ENCODE assay signal across 16 cellular contexts in the genomic region with DNA sequence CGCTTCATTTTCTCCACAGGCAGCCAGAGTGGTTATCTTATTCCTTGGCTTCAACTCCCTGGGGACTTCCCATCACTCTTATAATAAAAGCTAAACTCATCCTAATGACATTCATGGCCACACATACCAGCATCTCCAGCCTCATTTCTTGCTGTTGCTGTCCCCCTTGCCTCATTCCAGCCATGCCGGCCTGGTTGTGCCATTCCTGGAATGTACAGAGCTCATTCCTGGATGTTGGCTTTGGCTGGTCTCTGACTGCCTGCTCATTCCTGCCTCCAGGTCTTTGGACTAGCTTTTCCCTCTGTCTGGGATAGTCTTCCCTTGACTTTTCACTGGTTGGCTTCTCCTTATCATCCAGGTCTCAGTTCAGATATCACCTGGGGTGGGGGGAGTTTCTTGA. TPM values are rescaled to one million over a fixed set of nuclear protein-coding genes. Genes with fewer than 3 reads are reported as not detected.
DNase-seq lines count a peak whose midpoint lies in the region; ATAC-seq, FAIRE-seq and TF ChIP-seq lines count a peak whose summit lies in the region.
"Had no signal": no experiment of that assay in that cellular context is flagged by ENCODE, and none has a peak within 500 bp of the region (broad histone marks: within the 10 kb centered on the region; RNA-seq: fewer than 3 reads in every experiment).

No MANE protein-coding gene starts in this region.

- H3K9me3 ChIP-seq in T-helper 17 cell (ENCODE audit: control insufficient read depth, low read length, poor library complexity, severe bottlenecking), result no peaks in the 10 kb centered on the region

- no peak for DNase-seq in activated naive CD4-positive, alpha-beta T cell treated with anti-CD3 and anti-CD28 coated beads, Interleukin-2, amount 10 ng/mL, durations not matched to agents 7 days and 5 days
- DNase-seq in T-helper 17 cell (no peak), immature natural killer cell (no peak), HUDEP-2 (lab: John Stamatoyannopoulos, UW; ENCODE audit: unreplicated experiment in 76 of 76) (no peak), GDM1 (lab: John Stamatoyannopoulos, UW) (no peak), H54 (ENCODE audit: insufficient read length, low spot score) (no peak)
- DNase-seq: amygdala, DMS79 treated with DMSO at 0.1 percent for 48 hours, Karpas-422, NCI-H1694 treated with DMSO at 0.1 percent for 48 hours, NCI-H69, SHP77 had no signal

- no peak overlapping the region for H3K27ac Mint-ChIP-seq in activated naive CD4-positive, alpha-beta T cell treated with anti-CD3 and anti-CD28 coated beads, Interleukin-2, amount 50 U/mL, for 24 hours
- H3K27ac Mint-ChIP-seq in activated naive CD4-positive, alpha-beta T cell treated with anti-CD3 and anti-CD28 coated beads, Interleukin-2, amount 10 ng/mL, durations not matched to agents 7 days and 5 days, result no peak overlapping the region
- H3K27ac Mint-ChIP-seq in T-helper 17 cell (no peak overlapping the region), immature natural killer cell (peak overlapping the region in 5 of 6 donors; percentile 78 to 100 (median 100))
- H3K27ac Mint-ChIP-seq in stimulated activated memory B cell treated with anti-CD40 and anti-IgM and Interleukin-4, amounts not matched to agents 10 μg/mL and 1 μg/mL and 100 μg/mL, for 72 hours, result no peak overlapping the region

- peak overlapping the region; percentile 100 for H3K4me3 Mint-ChIP-seq in activated naive CD4-positive, alpha-beta T cell treated with anti-CD3 and anti-CD28 coated beads, Interleukin-2, amount 50 U/mL, for 24 hours
- H3K4me3 Mint-ChIP-seq in activated naive CD4-positive, alpha-beta T cell treated with anti-CD3 and anti-CD28 coated beads, Interleukin-2, amount 10 ng/mL, durations not matched to agents 7 days and 5 days, result no peak overlapping the region
- H3K4me3 Mint-ChIP-seq in T-helper 17 cell (peak overlapping the region; percentile 25), immature natural killer cell (peak overlapping the region; percentile 48 to 100 (median 99))
- peak overlapping the region; percentile 0 for H3K4me3 Mint-ChIP-seq in stimulated activated memory B cell treated with anti-CD40 and anti-IgM and Interleukin-4, amounts not matched to agents 10 μg/mL and 1 μg/mL and 100 μg/mL, for 72 hours

- H3K36me3 Mint-ChIP-seq in activated naive CD4-positive, alpha-beta T cell treated with anti-CD3 and anti-CD28 coated beads, Interleukin-2, amount 50 U/mL, for 24 hours, result peaks cover 3% of the 10 kb centered on the region
- H3K36me3 Mint-ChIP-seq in activated naive CD4-positive, alpha-beta T cell treated with anti-CD3 and anti-CD28 coated beads, Interleukin-2, amount 10 ng/mL, durations not matched to agents 7 days and 5 days, result no peaks in the 10 kb centered on the region
- H3K36me3 Mint-ChIP-seq in T-helper 17 cell (ENCODE audit: low read depth) (peaks cover 8% of the 10 kb centered on the region), immature natural killer cell (peaks cover 0 to 4% (median 0%) of the 10 kb centered on the region in 3 donors)
- peaks cover 6% of the 10 kb centered on the region for H3K36me3 Mint-ChIP-seq in stimulated activated memory B cell treated with anti-CD40 and anti-IgM and Interleukin-4, amounts not matched to agents 10 μg/mL and 1 μg/mL and 100 μg/mL, for 72 hours

- no peak for ATAC-seq in T-helper 17 cell
- ATAC-seq in stimulated activated memory B cell treated with anti-CD40 and anti-IgM and Interleukin-4, amounts not matched to agents 10 μg/mL and 1 μg/mL and 100 μg/mL, for 72 hours, result no peak

- peaks cover 39% of the 10 kb centered on the region for H3K4me1 Mint-ChIP-seq in activated naive CD4-positive, alpha-beta T cell treated with anti-CD3 and anti-CD28 coated beads, Interleukin-2, amount 50 U/mL, for 24 hours
- peaks cover 39% of the 10 kb centered on the region for H3K4me1 Mint-ChIP-seq in activated naive CD4-positive, alpha-beta T cell treated with anti-CD3 and anti-CD28 coated beads, Interleukin-2, amount 10 ng/mL, durations not matched to agents 7 days and 5 days
- H3K4me1 Mint-ChIP-seq in T-helper 17 cell (peaks cover 24% of the 10 kb centered on the region), immature natural killer cell (peaks cover 41% of the 10 kb centered on the region in 2 donors)
- H3K4me1 Mint-ChIP-seq in stimulated activated memory B cell treated with anti-CD40 and anti-IgM and Interleukin-4, amounts not matched to agents 10 μg/mL and 1 μg/mL and 100 μg/mL, for 72 hours, result peaks cover 15% of the 10 kb centered on the region

- TF ChIP-seq POLR2A in H54 (IDR thresholded peaks at IDR 0.05; ENCODE audit: low read depth, low read length), result no peak

- no peaks in the 10 kb centered on the region for H3K9me3 Mint-ChIP-seq in activated naive CD4-positive, alpha-beta T cell treated with anti-CD3 and anti-CD28 coated beads, Interleukin-2, amount 50 U/mL, for 24 hours
- H3K9me3 Mint-ChIP-seq in activated naive CD4-positive, alpha-beta T cell treated with anti-CD3 and anti-CD28 coated beads, Interleukin-2, amount 10 ng/mL, durations not matched to agents 7 days and 5 days, result peaks cover 3% of the 10 kb centered on the region
- H3K9me3 Mint-ChIP-seq in immature natural killer cell, result no peaks in the 10 kb centered on the region
- no peaks in the 10 kb centered on the region for H3K9me3 Mint-ChIP-seq in stimulated activated memory B cell treated with anti-CD40 and anti-IgM and Interleukin-4, amounts not matched to agents 10 μg/mL and 1 μg/mL and 100 μg/mL, for 72 hours

- no peaks in the 10 kb centered on the region for H3K27me3 Mint-ChIP-seq in activated naive CD4-positive, alpha-beta T cell treated with anti-CD3 and anti-CD28 coated beads, Interleukin-2, amount 50 U/mL, for 24 hours
- H3K27me3 Mint-ChIP-seq in activated naive CD4-positive, alpha-beta T cell treated with anti-CD3 and anti-CD28 coated beads, Interleukin-2, amount 10 ng/mL, durations not matched to agents 7 days and 5 days, result peaks cover 30% of the 10 kb centered on the region
- H3K27me3 Mint-ChIP-seq in T-helper 17 cell (no peaks in the 10 kb centered on the region), immature natural killer cell (ENCODE audit: low read depth in 3 of 3) (peaks cover 7 to 15% (median 12%) of the 10 kb centered on the region in 3 donors)
- no peaks in the 10 kb centered on the region for H3K27me3 Mint-ChIP-seq in stimulated activated memory B cell treated with anti-CD40 and anti-IgM and Interleukin-4, amounts not matched to agents 10 μg/mL and 1 μg/mL and 100 μg/mL, for 72 hours

- CTCF ChIA-PET in activated naive CD4-positive, alpha-beta T cell treated with anti-CD3 and anti-CD28 coated beads, Interleukin-2, amount 10 ng/mL, durations not matched to agents 7 days and 5 days (lab: Charles Lee), result no interaction called here

- no peak for FAIRE-seq in H54 (lab: Jason Lieb, UNC)
- FAIRE-seq: H1 had no signal

RNA-seq across cellular contexts. Expression of a gene that starts 2.4 kb away (rescaled TPM):
- 10 to 100 TPM; 44.0 to 47.6 TPM for total RNA-seq in T-helper 17 cell
- polyA plus RNA-seq in immature natural killer cell, result 100 to 1,000 TPM; 108 to 224 (median 119) TPM

RNA-seq across cellular contexts. Expression of a gene that starts 29.6 kb away (rescaled TPM):
- total RNA-seq in T-helper 17 cell, result not detected
- not detected for polyA plus RNA-seq in immature natural killer cell
- polyA plus RNA-seq: AG04450 had no signal

RNA-seq across cellular contexts. Expression of a gene that starts 56.7 kb away (rescaled TPM):
- total RNA-seq in T-helper 17 cell, result not detected
- polyA plus RNA-seq in immature natural killer cell, result not detected

Comparison
In these comparisons a context has a peak if more than half of its experiments do, and no peak if none do; other contexts are left out.
1. H3K27ac Mint-ChIP-seq: peak in immature natural killer cell (5 of 6); none in activated naive CD4-positive, alpha-beta T cell treated with anti-CD3 and anti-CD28 coated beads, Interleukin-2, amount 50 U/mL, for 24 hours (single experiment), activated naive CD4-positive, alpha-beta T cell treated with anti-CD3 and anti-CD28 coated beads, Interleukin-2, amount 10 ng/mL, durations not matched to agents 7 days and 5 days (single experiment), T-helper 17 cell (single experiment) and stimulated activated memory B cell treated with anti-CD40 and anti-IgM and Interleukin-4, amounts not matched to agents 10 μg/mL and 1 μg/mL and 100 μg/mL, for 72 hours (single experiment).